1 cellular context compared by ENCODE assay signal in the genomic region with DNA sequence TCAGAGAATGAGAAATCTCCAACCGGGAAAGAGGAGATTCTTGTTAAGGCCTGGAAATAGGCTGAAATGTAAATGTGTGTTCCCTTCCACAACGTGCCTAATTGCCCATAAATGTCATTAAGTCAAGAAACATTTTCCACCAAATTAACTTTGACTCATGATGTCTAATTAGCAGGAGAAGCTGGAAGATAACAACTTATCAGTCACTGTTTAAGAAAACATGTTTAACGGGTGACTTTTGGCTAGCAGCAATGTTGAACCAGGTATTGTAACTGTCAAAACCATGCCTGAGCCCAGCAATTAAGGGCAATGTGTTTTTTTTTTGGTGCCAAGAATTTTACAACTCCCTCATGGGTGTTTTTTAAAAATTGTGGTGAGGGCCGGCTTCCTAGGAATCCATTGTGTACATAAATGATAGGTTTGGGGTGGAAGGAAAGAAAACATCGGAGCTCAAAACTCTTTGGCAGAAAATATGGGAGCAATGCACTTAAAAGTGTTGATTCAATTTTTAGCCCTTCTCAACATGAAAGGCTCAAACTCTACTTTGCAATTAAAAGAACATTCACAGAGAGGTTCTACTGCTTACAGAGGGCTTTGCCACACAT.
TF ChIP-seq lines count a peak whose summit lies in the region.

No MANE protein-coding gene starts in this region.

TF ChIP-seq in HEK293, 187 proteins besides CTCF, POLR2A, EP300 and RAD21 (continued from another document and continues in another):
- TF ChIP-seq ZSCAN4 (tag by site-specific recombination; IDR thresholded peaks at IDR 0.05) (peak; percentile 74), KLF7 (tag by site-specific recombination; IDR thresholded peaks at IDR 0.05; ENCODE audit: borderline replicate concordance) (peak; percentile 34; the same call in 1 of the 2 replicates), ZBTB8A (tag by site-specific recombination; IDR thresholded peaks at IDR 0.05) (peak; percentile 88), PATZ1 (tag by site-specific recombination; IDR thresholded peaks at IDR 0.05) (0 out of 2 replicates have a peak, but pooled peaks have one; percentile 31), ZSCAN23 (tag by site-specific recombination; IDR thresholded peaks at IDR 0.05) (peak; percentile 97), ZNF184 (tag by site-specific recombination; IDR thresholded peaks at IDR 0.05) (peak; percentile 74; the same call in 1 of the 2 replicates), ZNF121 (tag by site-specific recombination; IDR thresholded peaks at IDR 0.05) (0 out of 2 replicates have a peak, but pooled peaks have one; percentile 31), ZNF10 (tag by site-specific recombination; IDR thresholded peaks at IDR 0.05) (peak; percentile 97), ZNF366 (tag by site-specific recombination; conservative IDR thresholded peaks at IDR 0.05) (peak; percentile 86), ZNF623 (tag by site-specific recombination; IDR thresholded peaks at IDR 0.05) (no peak), PRDM6 (tag by site-specific recombination; IDR thresholded peaks at IDR 0.05) (peak; percentile 94), BCL11A (tag by site-specific recombination; IDR thresholded peaks at IDR 0.05; ENCODE audit: low read depth) (peak; percentile 90), ZBTB44 (tag by site-specific recombination; IDR thresholded peaks at IDR 0.05) (peak; percentile 41; the same call in 1 of the 2 replicates), ZNF501 (tag by site-specific recombination; IDR thresholded peaks at IDR 0.05) (no peak), ZXDB (tag by site-specific recombination; IDR thresholded peaks at IDR 0.05) (peak; percentile 86), ZBTB1 (tag by site-specific recombination; IDR thresholded peaks at IDR 0.05) (peak; percentile 36; the same call in 1 of the 2 replicates), ZNF600 (tag by site-specific recombination; IDR thresholded peaks at IDR 0.05) (peak; percentile 48; the same call in 1 of the 2 replicates), GLI2 (tag by site-specific recombination; IDR thresholded peaks at IDR 0.05; ENCODE audit: borderline replicate concordance, low read depth) (peak; percentile 96), ZNF423 (tag by site-specific recombination; IDR thresholded peaks at IDR 0.05) (peak; percentile 68), KLF10 (tag by site-specific recombination; IDR thresholded peaks at IDR 0.05) (no peak; the same call in none of the 2 replicates), SCRT1 (tag by site-specific recombination; IDR thresholded peaks at IDR 0.05; ENCODE audit: borderline replicate concordance) (peak; percentile 89; the same call in 1 of the 2 replicates), ATF2 (tag by site-specific recombination; IDR thresholded peaks at IDR 0.05; ENCODE audit: low read depth) (no peak), ZNF561 (tag by site-specific recombination; IDR thresholded peaks at IDR 0.05; ENCODE audit: borderline replicate concordance) (peak; percentile 79; the same call in 1 of the 2 replicates), ZNF24 (tag by site-specific recombination; IDR thresholded peaks at IDR 0.05) (peak; percentile 81; the same call in 1 of the 2 replicates), OVOL3 (tag by site-specific recombination; IDR thresholded peaks at IDR 0.05) (peak; percentile 99), ZNF394 (tag by site-specific recombination; IDR thresholded peaks at IDR 0.05; ENCODE audit: borderline replicate concordance) (peak; percentile 97), ZNF146 (tag by site-specific recombination; IDR thresholded peaks at IDR 0.05) (no peak), ZNF629 (tag by site-specific recombination; IDR thresholded peaks at IDR 0.05) (peak; percentile 84)
- TF ChIP-seq, protein P1, sequence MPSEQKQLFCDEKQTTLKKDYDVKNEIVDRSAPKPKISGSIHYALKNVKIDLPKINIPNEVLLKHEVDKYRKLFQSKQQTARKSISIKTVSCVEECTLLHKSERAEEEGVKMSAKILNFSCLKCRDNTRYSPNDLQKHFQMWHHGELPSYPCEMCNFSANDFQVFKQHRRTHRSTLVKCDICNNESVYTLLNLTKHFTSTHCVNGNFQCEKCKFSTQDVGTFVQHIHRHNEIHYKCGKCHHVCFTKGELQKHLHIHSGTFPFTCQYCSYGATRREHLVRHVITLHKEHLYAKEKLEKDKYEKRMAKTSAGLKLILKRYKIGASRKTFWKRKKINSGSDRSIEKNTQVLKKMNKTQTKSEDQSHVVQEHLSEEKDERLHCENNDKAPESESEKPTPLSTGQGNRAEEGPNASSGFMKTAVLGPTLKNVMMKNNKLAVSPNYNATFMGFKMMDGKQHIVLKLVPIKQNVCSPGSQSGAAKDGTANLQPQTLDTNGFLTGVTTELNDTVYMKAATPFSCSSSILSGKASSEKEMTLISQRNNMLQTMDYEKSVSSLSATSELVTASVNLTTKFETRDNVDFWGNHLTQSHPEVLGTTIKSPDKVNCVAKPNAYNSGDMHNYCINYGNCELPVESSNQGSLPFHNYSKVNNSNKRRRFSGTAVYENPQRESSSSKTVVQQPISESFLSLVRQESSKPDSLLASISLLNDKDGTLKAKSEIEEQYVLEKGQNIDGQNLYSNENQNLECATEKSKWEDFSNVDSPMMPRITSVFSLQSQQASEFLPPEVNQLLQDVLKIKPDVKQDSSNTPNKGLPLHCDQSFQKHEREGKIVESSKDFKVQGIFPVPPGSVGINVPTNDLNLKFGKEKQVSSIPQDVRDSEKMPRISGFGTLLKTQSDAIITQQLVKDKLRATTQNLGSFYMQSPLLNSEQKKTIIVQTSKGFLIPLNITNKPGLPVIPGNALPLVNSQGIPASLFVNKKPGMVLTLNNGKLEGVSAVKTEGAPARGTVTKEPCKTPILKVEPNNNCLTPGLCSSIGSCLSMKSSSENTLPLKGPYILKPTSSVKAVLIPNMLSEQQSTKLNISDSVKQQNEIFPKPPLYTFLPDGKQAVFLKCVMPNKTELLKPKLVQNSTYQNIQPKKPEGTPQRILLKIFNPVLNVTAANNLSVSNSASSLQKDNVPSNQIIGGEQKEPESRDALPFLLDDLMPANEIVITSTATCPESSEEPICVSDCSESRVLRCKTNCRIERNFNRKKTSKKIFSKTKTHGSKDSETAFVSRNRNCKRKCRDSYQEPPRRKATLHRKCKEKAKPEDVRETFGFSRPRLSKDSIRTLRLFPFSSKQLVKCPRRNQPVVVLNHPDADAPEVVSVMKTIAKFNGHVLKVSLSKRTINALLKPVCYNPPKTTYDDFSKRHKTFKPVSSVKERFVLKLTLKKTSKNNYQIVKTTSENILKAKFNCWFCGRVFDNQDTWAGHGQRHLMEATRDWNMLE (tag by site-specific recombination; conservative IDR thresholded peaks at IDR 0.05; ENCODE audit: low read depth): 0 out of 2 replicates have a peak, but pooled peaks have one; percentile 31
- TF ChIP-seq, protein P2, sequence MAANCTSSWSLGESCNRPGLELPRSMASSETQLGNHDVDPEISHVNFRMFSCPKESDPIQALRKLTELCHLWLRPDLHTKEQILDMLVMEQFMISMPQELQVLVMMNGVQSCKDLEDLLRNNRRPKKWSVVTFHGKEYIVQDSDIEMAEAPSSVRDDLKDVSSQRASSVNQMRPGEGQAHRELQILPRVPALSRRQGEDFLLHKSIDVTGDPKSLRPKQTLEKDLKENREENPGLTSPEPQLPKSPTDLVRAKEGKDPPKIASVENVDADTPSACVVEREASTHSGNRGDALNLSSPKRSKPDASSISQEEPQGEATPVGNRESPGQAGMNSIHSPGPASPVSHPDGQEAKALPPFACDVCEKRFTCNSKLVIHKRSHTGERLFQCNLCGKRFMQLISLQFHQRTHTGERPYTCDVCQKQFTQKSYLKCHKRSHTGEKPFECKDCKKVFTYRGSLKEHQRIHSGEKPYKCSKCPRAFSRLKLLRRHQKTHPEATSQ (tag by site-specific recombination; IDR thresholded peaks at IDR 0.05): peak; percentile 65; the same call in 1 of the 2 replicates
- TF ChIP-seq, protein P3, sequence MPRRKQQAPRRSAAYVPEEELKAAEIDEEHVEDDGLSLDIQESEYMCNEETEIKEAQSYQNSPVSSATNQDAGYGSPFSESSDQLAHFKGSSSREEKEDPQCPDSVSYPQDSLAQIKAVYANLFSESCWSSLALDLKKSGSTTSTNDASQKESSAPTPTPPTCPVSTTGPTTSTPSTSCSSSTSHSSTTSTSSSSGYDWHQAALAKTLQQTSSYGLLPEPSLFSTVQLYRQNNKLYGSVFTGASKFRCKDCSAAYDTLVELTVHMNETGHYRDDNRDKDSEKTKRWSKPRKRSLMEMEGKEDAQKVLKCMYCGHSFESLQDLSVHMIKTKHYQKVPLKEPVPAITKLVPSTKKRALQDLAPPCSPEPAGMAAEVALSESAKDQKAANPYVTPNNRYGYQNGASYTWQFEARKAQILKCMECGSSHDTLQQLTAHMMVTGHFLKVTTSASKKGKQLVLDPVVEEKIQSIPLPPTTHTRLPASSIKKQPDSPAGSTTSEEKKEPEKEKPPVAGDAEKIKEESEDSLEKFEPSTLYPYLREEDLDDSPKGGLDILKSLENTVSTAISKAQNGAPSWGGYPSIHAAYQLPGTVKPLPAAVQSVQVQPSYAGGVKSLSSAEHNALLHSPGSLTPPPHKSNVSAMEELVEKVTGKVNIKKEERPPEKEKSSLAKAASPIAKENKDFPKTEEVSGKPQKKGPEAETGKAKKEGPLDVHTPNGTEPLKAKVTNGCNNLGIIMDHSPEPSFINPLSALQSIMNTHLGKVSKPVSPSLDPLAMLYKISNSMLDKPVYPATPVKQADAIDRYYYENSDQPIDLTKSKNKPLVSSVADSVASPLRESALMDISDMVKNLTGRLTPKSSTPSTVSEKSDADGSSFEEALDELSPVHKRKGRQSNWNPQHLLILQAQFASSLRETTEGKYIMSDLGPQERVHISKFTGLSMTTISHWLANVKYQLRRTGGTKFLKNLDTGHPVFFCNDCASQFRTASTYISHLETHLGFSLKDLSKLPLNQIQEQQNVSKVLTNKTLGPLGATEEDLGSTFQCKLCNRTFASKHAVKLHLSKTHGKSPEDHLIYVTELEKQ (tag by site-specific recombination; IDR thresholded peaks at IDR 0.05; ENCODE audit: borderline replicate concordance): peak; percentile 90
- TF ChIP-seq, protein P4, sequence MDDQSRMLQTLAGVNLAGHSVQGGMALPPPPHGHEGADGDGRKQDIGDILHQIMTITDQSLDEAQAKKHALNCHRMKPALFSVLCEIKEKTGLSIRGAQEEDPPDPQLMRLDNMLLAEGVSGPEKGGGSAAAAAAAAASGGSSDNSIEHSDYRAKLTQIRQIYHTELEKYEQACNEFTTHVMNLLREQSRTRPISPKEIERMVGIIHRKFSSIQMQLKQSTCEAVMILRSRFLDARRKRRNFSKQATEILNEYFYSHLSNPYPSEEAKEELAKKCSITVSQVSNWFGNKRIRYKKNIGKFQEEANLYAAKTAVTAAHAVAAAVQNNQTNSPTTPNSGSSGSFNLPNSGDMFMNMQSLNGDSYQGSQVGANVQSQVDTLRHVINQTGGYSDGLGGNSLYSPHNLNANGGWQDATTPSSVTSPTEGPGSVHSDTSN (CRISPR knock-in tag; IDR thresholded peaks at IDR 0.05): no peak
- TF ChIP-seq, protein P5, sequence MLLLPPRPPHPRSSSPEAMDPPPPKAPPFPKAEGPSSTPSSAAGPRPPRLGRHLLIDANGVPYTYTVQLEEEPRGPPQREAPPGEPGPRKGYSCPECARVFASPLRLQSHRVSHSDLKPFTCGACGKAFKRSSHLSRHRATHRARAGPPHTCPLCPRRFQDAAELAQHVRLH (tag by site-specific recombination; IDR thresholded peaks at IDR 0.05): peak; percentile 87
